Comparison of ENCODE assay signal across 1 cellular context in the genomic region with DNA sequence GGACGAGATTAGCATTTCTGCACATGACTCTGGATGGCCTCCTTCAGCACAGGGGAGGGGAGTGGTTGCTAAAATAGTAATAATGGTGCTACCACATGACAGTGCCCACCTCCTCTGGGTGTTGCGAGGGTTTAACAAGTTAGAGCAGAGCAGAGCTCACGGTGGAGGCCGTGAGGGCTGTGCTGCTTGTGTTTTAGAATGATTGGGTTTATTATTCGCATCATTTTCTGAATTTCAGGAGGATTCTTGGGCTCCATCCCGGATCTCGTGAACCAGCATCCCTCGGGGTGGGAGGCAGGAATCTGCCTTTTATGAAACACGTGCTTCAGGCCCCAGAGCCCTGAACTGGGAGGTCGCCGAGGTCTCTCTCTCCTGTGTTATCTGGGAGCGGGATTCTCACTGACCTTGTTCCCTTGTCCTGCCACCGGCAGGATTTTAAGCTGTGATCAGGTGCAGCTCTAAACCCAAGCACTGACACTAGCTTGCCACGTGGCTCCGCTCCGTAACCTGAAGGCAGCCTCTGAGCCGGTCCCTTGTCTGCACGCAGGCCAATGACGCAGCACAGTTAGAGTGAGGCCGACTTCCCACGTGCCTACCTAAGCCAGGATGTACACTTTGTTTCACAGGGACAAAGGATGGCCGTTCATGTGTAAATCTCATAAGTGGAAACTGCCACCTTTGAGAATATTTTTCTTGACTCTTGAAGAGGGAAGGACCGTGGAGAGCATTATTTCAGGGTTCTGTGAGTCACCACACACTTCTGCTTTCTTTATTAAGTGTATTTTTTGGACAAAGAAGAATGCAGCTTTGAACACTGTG.
TF ChIP-seq lines count a peak whose summit lies in the region.

No MANE protein-coding gene starts in this region.

TF ChIP-seq in GM23338, 12 proteins besides CTCF, POLR2A, EP300 and RAD21 (continued from another document):
- TF ChIP-seq, protein P1, sequence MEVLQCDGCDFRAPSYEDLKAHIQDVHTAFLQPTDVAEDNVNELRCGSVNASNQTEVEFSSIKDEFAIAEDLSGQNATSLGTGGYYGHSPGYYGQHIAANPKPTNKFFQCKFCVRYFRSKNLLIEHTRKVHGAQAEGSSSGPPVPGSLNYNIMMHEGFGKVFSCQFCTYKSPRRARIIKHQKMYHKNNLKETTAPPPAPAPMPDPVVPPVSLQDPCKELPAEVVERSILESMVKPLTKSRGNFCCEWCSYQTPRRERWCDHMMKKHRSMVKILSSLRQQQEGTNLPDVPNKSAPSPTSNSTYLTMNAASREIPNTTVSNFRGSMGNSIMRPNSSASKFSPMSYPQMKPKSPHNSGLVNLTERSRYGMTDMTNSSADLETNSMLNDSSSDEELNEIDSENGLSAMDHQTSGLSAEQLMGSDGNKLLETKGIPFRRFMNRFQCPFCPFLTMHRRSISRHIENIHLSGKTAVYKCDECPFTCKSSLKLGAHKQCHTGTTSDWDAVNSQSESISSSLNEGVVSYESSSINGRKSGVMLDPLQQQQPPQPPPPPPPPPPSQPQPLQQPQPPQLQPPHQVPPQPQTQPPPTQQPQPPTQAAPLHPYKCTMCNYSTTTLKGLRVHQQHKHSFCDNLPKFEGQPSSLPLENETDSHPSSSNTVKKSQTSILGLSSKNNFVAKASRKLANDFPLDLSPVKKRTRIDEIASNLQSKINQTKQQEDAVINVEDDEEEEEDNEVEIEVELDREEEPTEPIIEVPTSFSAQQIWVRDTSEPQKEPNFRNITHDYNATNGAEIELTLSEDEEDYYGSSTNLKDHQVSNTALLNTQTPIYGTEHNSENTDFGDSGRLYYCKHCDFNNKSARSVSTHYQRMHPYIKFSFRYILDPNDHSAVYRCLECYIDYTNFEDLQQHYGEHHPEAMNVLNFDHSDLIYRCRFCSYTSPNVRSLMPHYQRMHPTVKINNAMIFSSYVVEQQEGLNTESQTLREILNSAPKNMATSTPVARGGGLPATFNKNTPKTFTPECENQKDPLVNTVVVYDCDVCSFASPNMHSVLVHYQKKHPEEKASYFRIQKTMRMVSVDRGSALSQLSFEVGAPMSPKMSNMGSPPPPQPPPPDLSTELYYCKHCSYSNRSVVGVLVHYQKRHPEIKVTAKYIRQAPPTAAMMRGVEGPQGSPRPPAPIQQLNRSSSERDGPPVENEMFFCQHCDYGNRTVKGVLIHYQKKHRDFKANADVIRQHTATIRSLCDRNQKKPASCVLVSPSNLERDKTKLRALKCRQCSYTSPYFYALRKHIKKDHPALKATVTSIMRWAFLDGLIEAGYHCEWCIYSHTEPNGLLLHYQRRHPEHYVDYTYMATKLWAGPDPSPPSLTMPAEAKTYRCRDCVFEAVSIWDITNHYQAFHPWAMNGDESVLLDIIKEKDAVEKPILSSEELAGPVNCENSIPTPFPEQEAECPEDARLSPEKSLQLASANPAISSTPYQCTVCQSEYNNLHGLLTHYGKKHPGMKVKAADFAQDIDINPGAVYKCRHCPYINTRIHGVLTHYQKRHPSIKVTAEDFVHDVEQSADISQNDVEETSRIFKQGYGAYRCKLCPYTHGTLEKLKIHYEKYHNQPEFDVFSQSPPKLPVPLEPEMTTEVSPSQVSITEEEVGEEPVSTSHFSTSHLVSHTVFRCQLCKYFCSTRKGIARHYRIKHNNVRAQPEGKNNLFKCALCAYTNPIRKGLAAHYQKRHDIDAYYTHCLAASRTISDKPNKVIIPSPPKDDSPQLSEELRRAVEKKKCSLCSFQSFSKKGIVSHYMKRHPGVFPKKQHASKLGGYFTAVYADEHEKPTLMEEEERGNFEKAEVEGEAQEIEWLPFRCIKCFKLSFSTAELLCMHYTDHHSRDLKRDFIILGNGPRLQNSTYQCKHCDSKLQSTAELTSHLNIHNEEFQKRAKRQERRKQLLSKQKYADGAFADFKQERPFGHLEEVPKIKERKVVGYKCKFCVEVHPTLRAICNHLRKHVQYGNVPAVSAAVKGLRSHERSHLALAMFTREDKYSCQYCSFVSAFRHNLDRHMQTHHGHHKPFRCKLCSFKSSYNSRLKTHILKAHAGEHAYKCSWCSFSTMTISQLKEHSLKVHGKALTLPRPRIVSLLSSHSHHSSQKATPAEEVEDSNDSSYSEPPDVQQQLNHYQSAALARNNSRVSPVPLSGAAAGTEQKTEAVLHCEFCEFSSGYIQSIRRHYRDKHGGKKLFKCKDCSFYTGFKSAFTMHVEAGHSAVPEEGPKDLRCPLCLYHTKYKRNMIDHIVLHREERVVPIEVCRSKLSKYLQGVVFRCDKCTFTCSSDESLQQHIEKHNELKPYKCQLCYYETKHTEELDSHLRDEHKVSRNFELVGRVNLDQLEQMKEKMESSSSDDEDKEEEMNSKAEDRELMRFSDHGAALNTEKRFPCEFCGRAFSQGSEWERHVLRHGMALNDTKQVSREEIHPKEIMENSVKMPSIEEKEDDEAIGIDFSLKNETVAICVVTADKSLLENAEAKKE (CRISPR knock-in tag; IDR thresholded peaks at IDR 0.05), result no peak
- no peak for TF ChIP-seq NANOG (IDR thresholded peaks at IDR 0.05; ENCODE audit: borderline replicate concordance)
TF ChIP-seq in GM23338: peak in this region for 0.
